1 cellular context compared by ENCODE assay signal in genomic region chr3:134294302-134294925, GRCh38.
TF ChIP-seq lines count a peak whose summit lies in the region.

No MANE protein-coding gene starts in this region.

TF ChIP-seq in HepG2, 621 proteins besides CTCF, POLR2A, EP300 and RAD21 (continued from another document):
- no peak for TF ChIP-seq PRDM10 (CRISPR knock-in tag; IDR thresholded peaks at IDR 0.05; ENCODE audit: low read depth)
- TF ChIP-seq ZNF766 (CRISPR knock-in tag; IDR thresholded peaks at IDR 0.05; ENCODE audit: borderline replicate concordance), result no peak
- TF ChIP-seq ATM (IDR thresholded peaks at IDR 0.05; ENCODE audit: borderline replicate concordance), result no peak
- TF ChIP-seq, protein P1, sequence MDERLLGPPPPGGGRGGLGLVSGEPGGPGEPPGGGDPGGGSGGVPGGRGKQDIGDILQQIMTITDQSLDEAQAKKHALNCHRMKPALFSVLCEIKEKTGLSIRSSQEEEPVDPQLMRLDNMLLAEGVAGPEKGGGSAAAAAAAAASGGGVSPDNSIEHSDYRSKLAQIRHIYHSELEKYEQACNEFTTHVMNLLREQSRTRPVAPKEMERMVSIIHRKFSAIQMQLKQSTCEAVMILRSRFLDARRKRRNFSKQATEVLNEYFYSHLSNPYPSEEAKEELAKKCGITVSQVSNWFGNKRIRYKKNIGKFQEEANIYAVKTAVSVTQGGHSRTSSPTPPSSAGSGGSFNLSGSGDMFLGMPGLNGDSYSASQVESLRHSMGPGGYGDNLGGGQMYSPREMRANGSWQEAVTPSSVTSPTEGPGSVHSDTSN (CRISPR knock-in tag; IDR thresholded peaks at IDR 0.05), result no peak
- no peak for TF ChIP-seq SOX6 (IDR thresholded peaks at IDR 0.05)
- TF ChIP-seq SOX6 (CRISPR knock-in tag; IDR thresholded peaks at IDR 0.05), result no peak
- TF ChIP-seq, protein P2, sequence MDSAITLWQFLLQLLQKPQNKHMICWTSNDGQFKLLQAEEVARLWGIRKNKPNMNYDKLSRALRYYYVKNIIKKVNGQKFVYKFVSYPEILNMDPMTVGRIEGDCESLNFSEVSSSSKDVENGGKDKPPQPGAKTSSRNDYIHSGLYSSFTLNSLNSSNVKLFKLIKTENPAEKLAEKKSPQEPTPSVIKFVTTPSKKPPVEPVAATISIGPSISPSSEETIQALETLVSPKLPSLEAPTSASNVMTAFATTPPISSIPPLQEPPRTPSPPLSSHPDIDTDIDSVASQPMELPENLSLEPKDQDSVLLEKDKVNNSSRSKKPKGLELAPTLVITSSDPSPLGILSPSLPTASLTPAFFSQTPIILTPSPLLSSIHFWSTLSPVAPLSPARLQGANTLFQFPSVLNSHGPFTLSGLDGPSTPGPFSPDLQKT (CRISPR knock-in tag; IDR thresholded peaks at IDR 0.05; ENCODE audit: borderline replicate concordance), result no peak
- no peak for TF ChIP-seq POLR2AphosphoS2 (IDR thresholded peaks at IDR 0.05; ENCODE audit: low read depth, low read length)
- TF ChIP-seq ZNF564 (CRISPR knock-in tag; IDR thresholded peaks at IDR 0.05), result no peak
TF ChIP-seq in HepG2: peak in this region for 0.
